Comparison of ENCODE assay signal across 20 cellular contexts in the genomic region with DNA sequence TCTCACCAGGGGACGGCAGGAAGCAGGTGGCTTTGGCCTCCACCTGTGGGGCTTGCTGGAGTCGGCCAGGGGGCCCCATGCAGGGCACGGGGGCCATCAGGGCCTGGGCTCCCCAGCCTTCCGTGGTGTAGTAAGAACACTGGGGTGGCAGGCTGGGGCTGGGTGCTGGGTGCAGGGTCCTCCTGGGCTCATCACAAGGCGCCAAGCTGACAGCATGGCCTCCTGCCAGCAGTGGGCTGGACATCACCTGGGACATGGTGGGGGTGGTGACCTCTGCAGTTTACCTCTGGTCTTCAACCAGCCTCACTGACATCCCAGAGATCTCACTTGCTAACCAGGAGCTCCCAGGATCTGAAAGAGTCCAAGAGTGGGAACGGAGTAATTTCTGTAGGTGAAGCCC. TPM values are rescaled to one million over a fixed set of nuclear protein-coding genes. Genes with fewer than 3 reads are reported as not detected.
DNase-seq lines count a peak whose midpoint lies in the region; ATAC-seq and TF ChIP-seq lines count a peak whose summit lies in the region.
"Had no signal": no experiment of that assay in that cellular context is flagged by ENCODE, and none has a peak within 500 bp of the region (broad histone marks: within the 10 kb centered on the region; RNA-seq: fewer than 3 reads in every experiment).

No MANE protein-coding gene starts in this region.

- peak overlapping the region; percentile 59 for H2BK15ac ChIP-seq in neuronal stem cell (ENCODE audit: low read length)

- peak overlapping the region; percentile 100 for H3K4me3 ChIP-seq in epithelial cell of esophagus (ENCODE audit: low read length)
- H3K4me3 ChIP-seq in neuronal stem cell (ENCODE audit: low read length in 2 of 2) = no peak overlapping the region
- H3K4me3 ChIP-seq: GM12878 had no signal

- intact Hi-C loops in natural killer cell (cut with micrococcal nuclease) = no loop called here
- intact Hi-C loops in CD4-positive, alpha-beta T cell (cut with DNase I, micrococcal nuclease) = no loop called here

- peaks cover 0 to under 1% of the 10 kb centered on the region in 2 donors for H3K4me1 Mint-ChIP-seq in natural killer cell treated with Interleukin-12 subunit alpha and Interleukin-12 subunit beta and Interleukin-15 and Interleukin-18, amount 100 ng/mL, for 72 hours (ENCODE audit: low read depth in 2 of 2)
- peaks cover 4 to 12% of the 10 kb centered on the region in 2 donors for H3K4me1 Mint-ChIP-seq in natural killer cell
- peaks cover 10% of the 10 kb centered on the region for H3K4me1 Mint-ChIP-seq in CD4-positive, alpha-beta T cell (ENCODE audit: low read depth)

- no peaks in the 10 kb centered on the region for H3K9me3 Mint-ChIP-seq in natural killer cell treated with Interleukin-12 subunit alpha and Interleukin-12 subunit beta and Interleukin-15 and Interleukin-18, amount 100 ng/mL, for 72 hours
- no peaks in the 10 kb centered on the region for H3K9me3 Mint-ChIP-seq in natural killer cell
- H3K9me3 Mint-ChIP-seq in CD4-positive, alpha-beta T cell = no peaks in the 10 kb centered on the region
- H3K9me3 Mint-ChIP-seq: HFFc6 had no signal

- no peak overlapping the region for H3K23ac ChIP-seq in neuronal stem cell (ENCODE audit: low read depth, low read length, poor library complexity)

- no peaks in the 10 kb centered on the region for H3K36me3 Mint-ChIP-seq in natural killer cell treated with Interleukin-12 subunit alpha and Interleukin-12 subunit beta and Interleukin-15 and Interleukin-18, amount 100 ng/mL, for 72 hours
- no peaks in the 10 kb centered on the region for H3K36me3 Mint-ChIP-seq in natural killer cell
- H3K36me3 Mint-ChIP-seq in CD4-positive, alpha-beta T cell (ENCODE audit: low read depth) = no peaks in the 10 kb centered on the region

- peak overlapping the region; percentile 77 for H2BK12ac ChIP-seq in neuronal stem cell (ENCODE audit: low read length)

- peak overlapping the region; percentile 87 for H2BK5ac ChIP-seq in neuronal stem cell (ENCODE audit: low read length)

- no peak overlapping the region for H3K4ac ChIP-seq in neuronal stem cell (ENCODE audit: low read length)

- peak; percentile 20 to 26 for ATAC-seq in natural killer cell treated with Interleukin-12 subunit alpha and Interleukin-12 subunit beta and Interleukin-15 and Interleukin-18, amount 100 ng/mL, for 72 hours
- ATAC-seq in natural killer cell = no peak
- ATAC-seq in CD4-positive, alpha-beta T cell (ENCODE audit: poor library complexity) = no peak
- ATAC-seq: GM12878 had no signal

- H3K27ac Mint-ChIP-seq in natural killer cell treated with Interleukin-12 subunit alpha and Interleukin-12 subunit beta and Interleukin-15 and Interleukin-18, amount 100 ng/mL, for 72 hours = no peak overlapping the region
- H3K27ac Mint-ChIP-seq in natural killer cell = no peak overlapping the region
- no peak overlapping the region for H3K27ac Mint-ChIP-seq in CD4-positive, alpha-beta T cell
- H3K27ac Mint-ChIP-seq: HFFc6 had no signal

- no peak overlapping the region for H3K27ac ChIP-seq in neuronal stem cell (replicated peaks; ENCODE audit: low read length)
- no peak overlapping the region for H3K27ac ChIP-seq in CD4-positive, alpha-beta T cell (ENCODE audit: low read depth, low read length)

- no peak for TF ChIP-seq CTCF in natural killer cell (IDR thresholded peaks at IDR 0.05)
- no peak for TF ChIP-seq CTCF in epithelial cell of esophagus (IDR thresholded peaks at IDR 0.05; ENCODE audit: insufficient read depth, low read depth, low read length, missing control alignments)
- TF ChIP-seq CTCF in CD4-positive, alpha-beta T cell (IDR thresholded peaks at IDR 0.05) = no peak

- peak overlapping the region; percentile 43 for H3K14ac ChIP-seq in neuronal stem cell (ENCODE audit: low read length)

- peaks cover 0 to 25% (median 0%) of the 10 kb centered on the region in 3 experiments for H3K27me3 ChIP-seq in neuronal stem cell (ENCODE audit: control insufficient read depth in 3 of 3, insufficient read depth in 3 of 3, low read depth in 1 of 3, low read length in 3 of 3)
- no peaks in the 10 kb centered on the region for H3K27me3 ChIP-seq in CD4-positive, alpha-beta T cell (ENCODE audit: control insufficient read depth, insufficient read depth, low read length)

- H3K9ac ChIP-seq in neuronal stem cell (ENCODE audit: low read depth, low read length, poor library complexity) = no peak overlapping the region

- no peak overlapping the region for H2AFZ ChIP-seq in neuronal stem cell (ENCODE audit: low read length)

- peak overlapping the region; percentile 5 for H2AK5ac ChIP-seq in neuronal stem cell (ENCODE audit: low read depth, low read length)

- H3K4me3 Mint-ChIP-seq in natural killer cell treated with Interleukin-12 subunit alpha and Interleukin-12 subunit beta and Interleukin-15 and Interleukin-18, amount 100 ng/mL, for 72 hours = no peak overlapping the region
- H3K4me3 Mint-ChIP-seq in natural killer cell = no peak overlapping the region
- H3K4me3 Mint-ChIP-seq in CD4-positive, alpha-beta T cell = no peak overlapping the region
- H3K4me3 Mint-ChIP-seq: HFFc6 had no signal

- no peak overlapping the region for H3K4me2 ChIP-seq in neuronal stem cell (ENCODE audit: insufficient read depth, low read length, poor library complexity, severe bottlenecking)

- no peak overlapping the region for H4K8ac ChIP-seq in neuronal stem cell (ENCODE audit: low read depth, low read length)

- POLR2A ChIA-PET in CD4-positive, alpha-beta T cell (lab: Charles Lee) = interaction anchor here (0.7 to 1.0 kb wide), 2 partner anchors 9 to 16 kb away, joined by 3 read pairs; no protein-coding TSS in a partner anchor

- H3K27me3 Mint-ChIP-seq in natural killer cell treated with Interleukin-12 subunit alpha and Interleukin-12 subunit beta and Interleukin-15 and Interleukin-18, amount 100 ng/mL, for 72 hours = peaks cover 0 to 10% of the 10 kb centered on the region in 2 donors
- peaks cover 7 to 15% of the 10 kb centered on the region in 2 donors for H3K27me3 Mint-ChIP-seq in natural killer cell (ENCODE audit: low read depth in 2 of 2)
- H3K27me3 Mint-ChIP-seq in CD4-positive, alpha-beta T cell = no peaks in the 10 kb centered on the region

- WGBS in neuronal stem cell (ENCODE audit: extremely low coverage in 2 of 2, insufficient read length in 2 of 2, insufficient replicate concordance in 1 of 2), 2 donors = no CpG with 5 or more reads among the region's 6 CpGs

- no peak overlapping the region for H4K91ac ChIP-seq in neuronal stem cell (ENCODE audit: low read depth, low read length, poor library complexity)

- H3K79me1 ChIP-seq in neuronal stem cell (ENCODE audit: low read depth, low read length) = no peaks in the 10 kb centered on the region

- H3K4me1 ChIP-seq in neuronal stem cell (ENCODE audit: control insufficient read depth in 2 of 2, insufficient read depth in 1 of 2, low read depth in 1 of 2, low read length in 2 of 2) = peaks cover 2 to 3% of the 10 kb centered on the region in 2 donors

- no peaks in the 10 kb centered on the region for H3K36me3 ChIP-seq in neuronal stem cell (replicated peaks in 1 of 2; ENCODE audit: control insufficient read depth in 2 of 2, insufficient read depth in 2 of 2, low read length in 2 of 2)

- CTCF ChIA-PET in CD4-positive, alpha-beta T cell (lab: Charles Lee) = no interaction called here

- no peak overlapping the region for H2BK120ac ChIP-seq in neuronal stem cell (ENCODE audit: low read depth, low read length)

- H3K18ac ChIP-seq in neuronal stem cell (ENCODE audit: low read length) = peak overlapping the region; percentile 77

- no peaks in the 10 kb centered on the region for H3K9me3 ChIP-seq in neuronal stem cell (replicated peaks in 1 of 2; ENCODE audit: control insufficient read depth in 2 of 2, insufficient read depth in 1 of 2, low read depth in 1 of 2, low read length in 2 of 2)
- no peaks in the 10 kb centered on the region for H3K9me3 ChIP-seq in CD4-positive, alpha-beta T cell (ENCODE audit: control insufficient read depth, low read length)

- no peak for DNase-seq in natural killer cell treated with Interleukin-12 subunit alpha and Interleukin-12 subunit beta and Interleukin-15 and Interleukin-18, amount 100 ng/mL, for 72 hours (ENCODE audit: low spot score)
- DNase-seq in natural killer cell (no peak), epithelial cell of esophagus (ENCODE audit: low read depth) (no peak), neuronal stem cell (ENCODE audit: low spot score) (no peak), NCI-H187 treated with DMSO at 0.1 percent for 48 hours (lab: John Stamatoyannopoulos, UW) (no peak), NCI-H1694 (lab: John Stamatoyannopoulos, UW) (no peak), superior temporal gyrus (ENCODE audit: extremely low spot score) (no peak)
- DNase-seq in CD4-positive, alpha-beta T cell = no peak
- DNase-seq: C1 segment of cervical spinal cord, DMS 273 treated with DMSO at 0.1 percent for 48 hours, GDM1, HFFc6, Karpas-422, NCI-H1105, NCI-H187, NCI-H345, NCI-H526 treated with DMSO at 0.1 percent for 48 hours, OCI-M1 had no signal

RNA-seq across cellular contexts. Expression of a gene that starts 5.3 kb away (rescaled TPM):
- 1 to 10 TPM in 1 of 2 donors, under 1 TPM in 1; 0.76 to 2.9 TPM for total RNA-seq in natural killer cell treated with Interleukin-12 subunit alpha and Interleukin-12 subunit beta and Interleukin-15 and Interleukin-18, amount 100 ng/mL, for 72 hours
- total RNA-seq in natural killer cell = 1 to 10 TPM in 1 of 3 donors, under 1 TPM in 2; 0.65 to 1.8 (median 0.94) TPM
- not detected for polyA plus RNA-seq in neuronal stem cell (2013, experiment 1 of 2)
- polyA plus RNA-seq in neuronal stem cell (2013, experiment 2 of 2) = not detected
- 1 to 10 TPM; 3.0 to 4.2 TPM for total RNA-seq in CD4-positive, alpha-beta T cell
- total RNA-seq: SK-MEL-5 had no signal

RNA-seq across cellular contexts. Expression of a gene that starts 52.9 kb away (rescaled TPM):
- total RNA-seq in natural killer cell treated with Interleukin-12 subunit alpha and Interleukin-12 subunit beta and Interleukin-15 and Interleukin-18, amount 100 ng/mL, for 72 hours = under 1 TPM; 0.59 to 0.88 TPM
- 1 to 10 TPM; 2.1 to 8.1 (median 2.8) TPM for total RNA-seq in natural killer cell
- polyA plus RNA-seq in neuronal stem cell (2013, experiment 1 of 2) = 36.1 TPM
- 34.4 TPM for polyA plus RNA-seq in neuronal stem cell (2013, experiment 2 of 2)
- total RNA-seq in CD4-positive, alpha-beta T cell = 1 to 10 TPM; 2.5 to 2.6 TPM

Comparison
In these comparisons a context has a peak if more than half of its experiments do, and no peak if none do; other contexts are left out.
1. ATAC-seq: peak in natural killer cell treated with Interleukin-12 subunit alpha and Interleukin-12 subunit beta and Interleukin-15 and Interleukin-18, amount 100 ng/mL, for 72 hours (2 of 2); none in natural killer cell (0 of 3) and CD4-positive, alpha-beta T cell (single experiment).